Comparison of ENCODE assay signal across 17 cellular contexts in genomic region chr10:29866356-29866755, GRCh38.
DNase-seq lines count a peak whose midpoint lies in the region; ATAC-seq and TF ChIP-seq lines count a peak whose summit lies in the region.
"Had no signal": no experiment of that assay in that cellular context is flagged by ENCODE, and none has a peak within 500 bp of the region (broad histone marks: within the 10 kb centered on the region; RNA-seq: fewer than 3 reads in every experiment).

No MANE protein-coding gene starts in this region.

- H3K27ac Mint-ChIP-seq in neural crest cell (ENCODE audit: unreplicated experiment) (peak overlapping the region; percentile 81), type B pancreatic cell (peak overlapping the region; percentile 98)
- H3K27ac Mint-ChIP-seq: CD4-positive, alpha-beta memory T cell; HFFc6 had no signal

- H3K4me1 Mint-ChIP-seq in neural crest cell (peaks cover 33% of the 10 kb centered on the region), type B pancreatic cell (ENCODE audit: unreplicated experiment) (peaks cover 44% of the 10 kb centered on the region)

- DNase-seq in Panc1 (ENCODE audit: low read depth, low spot score) (no peak), foreskin keratinocyte (no peak), neural crest cell (ENCODE audit: low read depth, low spot score) (no peak), type B pancreatic cell (ENCODE audit: extremely low spot score, unreplicated experiment) (no peak), GM13976 (ENCODE audit: low spot score) (no peak), WERI-Rb-1 (no peak), heart left ventricle (no peak)
- DNase-seq: BE2C; CD4-positive, alpha-beta memory T cell; DND-41; GDM1; GOT3; HFFc6; NCI-H1417 treated with DMSO at 0.1 percent for 48 hours; NCI-H2029; NCI-H524; RPMI8226 had no signal

- no peaks in the 10 kb centered on the region for H3K27me3 ChIP-seq in Panc1 (ENCODE audit: control insufficient read depth, insufficient read depth, low read length)
- no peaks in the 10 kb centered on the region for H3K27me3 ChIP-seq in foreskin keratinocyte
- H3K27me3 ChIP-seq in WERI-Rb-1 (ENCODE audit: insufficient read depth, low read depth, severe bottlenecking), result no peaks in the 10 kb centered on the region
- no peaks in the 10 kb centered on the region for H3K27me3 ChIP-seq in heart left ventricle
- H3K27me3 ChIP-seq: BE2C had no signal

- H3K36me3 ChIP-seq in Panc1 (ENCODE audit: control insufficient read depth, insufficient read depth, low read length) (no peaks in the 10 kb centered on the region), WERI-Rb-1 (no peaks in the 10 kb centered on the region), heart left ventricle (no peaks in the 10 kb centered on the region)
- H3K36me3 ChIP-seq: BE2C had no signal

- no TSS peak for BruUV-seq in Panc1 (replicated peaks; lab: Mats Ljungman, UMichigan)

- H3K27ac ChIP-seq in Panc1 (ENCODE audit: low read length), result peak overlapping the region; percentile 29; the same call in 1 of the 2 replicates
- H3K27ac ChIP-seq in foreskin keratinocyte, result peak overlapping the region; percentile 6
- no peak overlapping the region for H3K27ac ChIP-seq in WERI-Rb-1
- H3K27ac ChIP-seq in heart left ventricle, result no peak overlapping the region

- H3K36me3 Mint-ChIP-seq in neural crest cell (ENCODE audit: low read depth) (peaks cover 8% of the 10 kb centered on the region), type B pancreatic cell (peaks cover 14% of the 10 kb centered on the region)
- H3K36me3 Mint-ChIP-seq: CD4-positive, alpha-beta memory T cell had no signal

- TF ChIP-seq POLR2A in heart left ventricle (IDR thresholded peaks at IDR 0.05), result no peak

- ATAC-seq in Panc1 (no peak), foreskin keratinocyte (no peak), heart left ventricle (no peak)

- CTCF ChIA-PET in Panc1 (lab: Charles Lee), result no interaction called here

- no peak overlapping the region for H3K4me3 Mint-ChIP-seq in neural crest cell
- peak overlapping the region; percentile 66 for H3K4me3 Mint-ChIP-seq in type B pancreatic cell
- H3K4me3 Mint-ChIP-seq: CD4-positive, alpha-beta memory T cell; HFFc6 had no signal

- WGBS in heart left ventricle, 4 donors, result 96 to 100% (median 98%) methylated on average over 2 of the region's 2 CpGs

- no peak for TF ChIP-seq CTCF in Panc1 (IDR thresholded peaks at IDR 0.05)
- no peak for TF ChIP-seq CTCF in foreskin keratinocyte (conservative IDR thresholded peaks at IDR 0.05)
- no peak for TF ChIP-seq CTCF in neural crest cell (conservative IDR thresholded peaks at IDR 0.05)
- TF ChIP-seq CTCF in type B pancreatic cell (conservative IDR thresholded peaks at IDR 0.05), result no peak
- TF ChIP-seq CTCF in GM13976 (IDR thresholded peaks at IDR 0.05; ENCODE audit: borderline replicate concordance, control extremely low read depth, extremely low read depth, insufficient read depth, missing control alignments), result no peak
- TF ChIP-seq CTCF in WERI-Rb-1 (IDR thresholded peaks at IDR 0.05; ENCODE audit: low read depth, low read length), result no peak
- no peak for TF ChIP-seq CTCF in heart left ventricle (IDR thresholded peaks at IDR 0.05)

- in situ Hi-C loops in Panc1 (cut with HindIII; ENCODE audit: low pct_unique_long_range_greater_than_20kb, low sequenced_read_pairs) (no loop called here), GM13976 (cut with MboI; ENCODE audit: low sequenced_read_pairs, unreplicated experiment) (no loop called here)

- H3K27me3 Mint-ChIP-seq in neural crest cell (ENCODE audit: low read depth) (no peaks in the 10 kb centered on the region), type B pancreatic cell (no peaks in the 10 kb centered on the region)

- POLR2A ChIA-PET in Panc1 (lab: Charles Lee), result no interaction called here

- H3K4me1 ChIP-seq in Panc1 (ENCODE audit: control insufficient read depth, insufficient read depth, low read length), result no peaks in the 10 kb centered on the region; the same call in 1 of the 2 replicates
- H3K4me1 ChIP-seq in foreskin keratinocyte, result peaks cover 24% of the 10 kb centered on the region
- H3K4me1 ChIP-seq in heart left ventricle, result no peaks in the 10 kb centered on the region
- H3K4me1 ChIP-seq: BE2C had no signal

- no peak overlapping the region for H3K4me3 ChIP-seq in Panc1 (ENCODE audit: low read depth in 2 of 2, low read length in 2 of 2)
- H3K4me3 ChIP-seq in WERI-Rb-1 (ENCODE audit: low read depth, low read length), result no peak overlapping the region
- H3K4me3 ChIP-seq in heart left ventricle, result no peak overlapping the region

- intact Hi-C loops in Panc1 (cut with micrococcal nuclease; ENCODE audit: unreplicated experiment) (no loop called here), heart left ventricle (cut with DNase I) (no loop called here)

- H3K9me3 ChIP-seq in Panc1 (ENCODE audit: control insufficient read depth, insufficient read depth, low read depth, low read length) (no peaks in the 10 kb centered on the region), WERI-Rb-1 (ENCODE audit: severe bottlenecking) (no peaks in the 10 kb centered on the region), heart left ventricle (no peaks in the 10 kb centered on the region)
- H3K9me3 ChIP-seq: BE2C had no signal

- H3K9me3 Mint-ChIP-seq in neural crest cell, result peaks cover 9% of the 10 kb centered on the region
- peaks cover 19% of the 10 kb centered on the region for H3K9me3 Mint-ChIP-seq in type B pancreatic cell

Comparison
In these comparisons a context has a peak if more than half of its experiments do, and no peak if none do; other contexts are left out.
1. H3K27ac ChIP-seq: peak in Panc1 (single experiment) and foreskin keratinocyte (single experiment); none in WERI-Rb-1 (single experiment) and heart left ventricle (0 of 12).